1 cellular context compared by ENCODE assay signal in genomic region chr1:62209931-62210595, GRCh38.
TF ChIP-seq lines count a peak whose summit lies in the region.

No MANE protein-coding gene starts in this region.

TF ChIP-seq in H1, 55 proteins besides CTCF, POLR2A, EP300 and RAD21:
- TF ChIP-seq POLR2AphosphoS5 (IDR thresholded peaks at IDR 0.05; ENCODE audit: low read depth, low read length) (peak; percentile 88), TEAD4 (IDR thresholded peaks at IDR 0.05; ENCODE audit: low read depth, low read length) (no peak)
TF ChIP-seq in H1: peak in this region for 1.
